In the genomic region with DNA sequence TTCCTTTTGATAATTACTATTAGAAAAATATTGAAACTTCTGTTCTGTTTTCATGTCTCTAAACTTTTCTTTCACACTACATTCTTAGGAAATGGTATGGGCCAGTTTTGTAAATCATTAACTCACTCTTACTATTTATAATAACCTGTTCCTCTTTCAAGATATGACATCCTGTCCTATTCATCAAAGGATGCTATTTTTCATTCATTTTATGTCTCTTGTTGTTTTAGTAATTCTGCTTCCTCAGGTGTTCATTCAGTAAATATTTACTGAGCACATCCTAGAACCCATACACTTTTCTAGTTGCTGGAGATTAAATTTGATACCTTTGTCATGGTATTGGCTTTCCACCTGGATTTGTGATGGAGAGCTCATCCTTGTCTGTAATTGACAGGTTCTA, we compare ENCODE assay signal across 17 cellular contexts. TPM values are rescaled to one million over a fixed set of nuclear protein-coding genes. Genes with fewer than 3 reads are reported as not detected.
A peak's percentile ranks its signal among the peaks of the same experiment; 100 is the strongest.
DNase-seq lines count a peak whose midpoint lies in the region; ATAC-seq, FAIRE-seq and TF ChIP-seq lines count a peak whose summit lies in the region.
"Had no signal": no experiment of that assay in that cellular context is flagged by ENCODE, and none has a peak within 500 bp of the region (broad histone marks: within the 10 kb centered on the region; RNA-seq: fewer than 3 reads in every experiment).

No MANE protein-coding gene starts in this region.

- H3K4me2 ChIP-seq in HepG2 (ENCODE audit: low read depth, low read length) = no peak overlapping the region

- no peak for TF ChIP-seq POLR2A in HepG2 (IDR thresholded peaks at IDR 0.05; ENCODE audit: insufficient read depth in 1 of 2, low read depth in 2 of 2, low read length in 2 of 2)
- TF ChIP-seq POLR2A in right lobe of liver (IDR thresholded peaks at IDR 0.05) = no peak

- no peak for TF ChIP-seq RAD21 in HepG2 (CRISPR knock-in tag; IDR thresholded peaks at IDR 0.05)

- CTCF ChIA-PET in HepG2 (lab: Yijun Ruan, JAX; ENCODE audit: low intra/inter-chr PET ratio, low total read pairs) = no interaction called here
- CTCF ChIA-PET in activated CD8-positive, alpha-beta T cell treated with anti-CD3 and anti-CD28 coated beads, Interleukin-2, amount 10 ng/mL, durations not matched to agents 7 days and 5 days (lab: Charles Lee) = no interaction called here

- H3K27ac ChIP-seq in HepG2 (ENCODE audit: extremely low read length, insufficient read depth, low read length) = no peak overlapping the region
- H3K27ac ChIP-seq in right lobe of liver = no peak overlapping the region
- H3K27ac ChIP-seq: transverse colon had no signal

- no peak for FAIRE-seq in HepG2 (lab: Jason Lieb, UNC)
- FAIRE-seq: A204.1 had no signal

- peak; percentile 27 for DNase-seq in HepG2 (ENCODE audit: low spot score)
- no peak for DNase-seq in right lobe of liver
- DNase-seq in NCI-H1105 treated with DMSO at 0.1 percent for 48 hours (lab: John Stamatoyannopoulos, UW) = no peak
- DNase-seq in NCI-H187 (lab: John Stamatoyannopoulos, UW) = no peak
- DNase-seq in NCI-H2196 treated with DMSO at 0.1 percent for 48 hours (lab: John Stamatoyannopoulos, UW; ENCODE audit: unreplicated experiment) = no peak
- no peak for DNase-seq in activated CD8-positive, alpha-beta T cell treated with anti-CD3 and anti-CD28 coated beads, Interleukin-2, amount 10 ng/mL, durations not matched to agents 7 days and 5 days
- DNase-seq: activated CD8-positive, alpha-beta memory T cell treated with anti-CD3 and anti-CD28 coated beads, Interleukin-2, amount 50 U/mL, for 48 hours; activated naive CD8-positive, alpha-beta T cell treated with anti-CD3 and anti-CD28 coated beads, Interleukin-2, amount 10 ng/mL, durations not matched to agents 7 days and 5 days; erythroblast; H9; NCI-H524 treated with DMSO at 0.1 percent for 48 hours; transverse colon had no signal

- no peak overlapping the region for H3K27ac Mint-ChIP-seq in activated CD8-positive, alpha-beta T cell treated with anti-CD3 and anti-CD28 coated beads, Interleukin-2, amount 10 ng/mL, durations not matched to agents 7 days and 5 days
- H3K27ac Mint-ChIP-seq: activated naive CD8-positive, alpha-beta T cell treated with anti-CD3 and anti-CD28 coated beads, Interleukin-2, amount 10 ng/mL, durations not matched to agents 7 days and 5 days; H9; memory B cell had no signal

- H3K27me3 ChIP-seq in HepG2 (ENCODE audit: control insufficient read depth in 1 of 2, insufficient read depth in 2 of 2, low read length in 2 of 2) = no peaks in the 10 kb centered on the region
- H3K27me3 ChIP-seq in right lobe of liver = no peaks in the 10 kb centered on the region
- H3K27me3 ChIP-seq: transverse colon had no signal

- H2AFZ ChIP-seq in HepG2 (ENCODE audit: low read length) = no peak overlapping the region

- ATAC-seq in HepG2 = no peak
- no peak for ATAC-seq in right lobe of liver
- peak; percentile 44 for ATAC-seq in HG02610 (IDR thresholded peaks at IDR 0.05; ENCODE audit: unreplicated experiment)
- peak; percentile 63 for ATAC-seq in HG03432 (IDR thresholded peaks at IDR 0.05; ENCODE audit: unreplicated experiment)
- no peak for ATAC-seq in activated CD8-positive, alpha-beta T cell treated with anti-CD3 and anti-CD28 coated beads, Interleukin-2, amount 10 ng/mL, durations not matched to agents 7 days and 5 days

- TF ChIP-seq CTCF in HepG2 (CRISPR knock-in tag; IDR thresholded peaks at IDR 0.05) (no peak), right lobe of liver (IDR thresholded peaks at IDR 0.05) (no peak)

- no peaks in the 10 kb centered on the region for H3K36me3 Mint-ChIP-seq in activated CD8-positive, alpha-beta T cell treated with anti-CD3 and anti-CD28 coated beads, Interleukin-2, amount 10 ng/mL, durations not matched to agents 7 days and 5 days (ENCODE audit: low read depth)
- H3K36me3 Mint-ChIP-seq: activated naive CD8-positive, alpha-beta T cell treated with anti-CD3 and anti-CD28 coated beads, Interleukin-2, amount 10 ng/mL, durations not matched to agents 7 days and 5 days; memory B cell had no signal

- in situ Hi-C loops in HepG2 (cut with HindIII; ENCODE audit: extremely low pct_ligation_motif_present, low pct_unique_long_range_greater_than_20kb) = no loop called here

- intact Hi-C loops in HepG2 (cut with micrococcal nuclease; ENCODE audit: unreplicated experiment) (no loop called here), right lobe of liver (cut with DNase I) (no loop called here)

- no peaks in the 10 kb centered on the region for H3K4me1 Mint-ChIP-seq in activated CD8-positive, alpha-beta T cell treated with anti-CD3 and anti-CD28 coated beads, Interleukin-2, amount 10 ng/mL, durations not matched to agents 7 days and 5 days (ENCODE audit: low read depth)
- H3K4me1 Mint-ChIP-seq: activated naive CD8-positive, alpha-beta T cell treated with anti-CD3 and anti-CD28 coated beads, Interleukin-2, amount 10 ng/mL, durations not matched to agents 7 days and 5 days; H9; memory B cell had no signal

- H3K27me3 Mint-ChIP-seq in activated CD8-positive, alpha-beta T cell treated with anti-CD3 and anti-CD28 coated beads, Interleukin-2, amount 10 ng/mL, durations not matched to agents 7 days and 5 days (ENCODE audit: low read depth) = peaks cover 8% of the 10 kb centered on the region

- POLR2A ChIA-PET in HepG2 (lab: Yijun Ruan, JAX) = no interaction called here
- POLR2A ChIA-PET in activated CD8-positive, alpha-beta T cell treated with anti-CD3 and anti-CD28 coated beads, Interleukin-2, amount 10 ng/mL, durations not matched to agents 7 days and 5 days (lab: Charles Lee) = no interaction called here

- H3K4me3 ChIP-seq in HepG2 (replicated peaks in 1 of 3; ENCODE audit: insufficient read depth in 1 of 3, low read depth in 2 of 3, low read length in 3 of 3) (no peak overlapping the region; a peak in 1 of 6 replicates), right lobe of liver (no peak overlapping the region)
- H3K4me3 ChIP-seq: transverse colon had no signal

- H3K4me3 Mint-ChIP-seq in activated CD8-positive, alpha-beta T cell treated with anti-CD3 and anti-CD28 coated beads, Interleukin-2, amount 10 ng/mL, durations not matched to agents 7 days and 5 days = no peak overlapping the region
- H3K4me3 Mint-ChIP-seq: activated naive CD8-positive, alpha-beta T cell treated with anti-CD3 and anti-CD28 coated beads, Interleukin-2, amount 10 ng/mL, durations not matched to agents 7 days and 5 days; H9; memory B cell had no signal

- TF ChIP-seq EP300 in HepG2 (IDR thresholded peaks at IDR 0.05; ENCODE audit: low read depth in 2 of 2, low read length in 2 of 2) = peak in 1 of 2 experiments; percentile 45; a peak in 1 of 4 replicates
- TF ChIP-seq EP300 in HepG2 (CRISPR knock-in tag; IDR thresholded peaks at IDR 0.05; ENCODE audit: borderline replicate concordance) = no peak

- H3K36me3 ChIP-seq in HepG2 (replicated peaks in 1 of 2; ENCODE audit: control insufficient read depth in 1 of 2, insufficient read depth in 2 of 2, low read length in 2 of 2) (no peaks in the 10 kb centered on the region), right lobe of liver (peaks cover 0 to 44% (median 0%) of the 10 kb centered on the region in 4 donors)
- H3K36me3 ChIP-seq: transverse colon had no signal

- H3K79me2 ChIP-seq in HepG2 (ENCODE audit: insufficient read depth, low read length) = no peaks in the 10 kb centered on the region

- no TSS peak for BruUV-seq in HepG2 (replicated peaks; lab: Mats Ljungman, UMichigan)

- H3K4me1 ChIP-seq in HepG2 (ENCODE audit: insufficient read depth, low read length) = peaks cover 17% of the 10 kb centered on the region
- H3K4me1 ChIP-seq in right lobe of liver = peaks cover 0 to 12% (median 0%) of the 10 kb centered on the region in 4 donors
- H3K4me1 ChIP-seq: transverse colon had no signal

- H4K20me1 ChIP-seq in HepG2 (ENCODE audit: insufficient read depth, low read length) = no peaks in the 10 kb centered on the region

- no peak overlapping the region for H3K9ac ChIP-seq in HepG2 (ENCODE audit: insufficient read depth, low read depth, low read length)

- no peaks in the 10 kb centered on the region for H3K9me3 Mint-ChIP-seq in activated CD8-positive, alpha-beta T cell treated with anti-CD3 and anti-CD28 coated beads, Interleukin-2, amount 10 ng/mL, durations not matched to agents 7 days and 5 days (ENCODE audit: insufficient read depth)
- H3K9me3 Mint-ChIP-seq: activated naive CD8-positive, alpha-beta T cell treated with anti-CD3 and anti-CD28 coated beads, Interleukin-2, amount 10 ng/mL, durations not matched to agents 7 days and 5 days; H9; memory B cell had no signal

- H3K9me3 ChIP-seq in HepG2 (ENCODE audit: low read length) (no peaks in the 10 kb centered on the region), right lobe of liver (no peaks in the 10 kb centered on the region)
- H3K9me3 ChIP-seq: transverse colon had no signal

RNA-seq across cellular contexts. Expression of gene GDA, which starts 58.0 kb away (rescaled TPM):
- 0.15 and 0.21 TPM in 2 replicates for total RNA-seq in HepG2 (2016; rRNA removed; fragmentation: Illumina TruSeq; extraction: Trizol)
- not detected in 2 replicates for total RNA-seq in HepG2 (2016; cell fraction: cytosol; rRNA removed; fragmentation: Illumina TruSeq; extraction: Trizol; ENCODE audit: low read depth)
- total RNA-seq in HepG2 (2016; cell fraction: insoluble cytoplasmic fraction; rRNA removed; fragmentation: Illumina TruSeq; extraction: Trizol) = 0.15 and 0.19 TPM in 2 replicates
- 0.09 TPM in 1 of 2 replicates, not detected in the other for total RNA-seq in HepG2 (2016; cell fraction: membrane; rRNA removed; fragmentation: Illumina TruSeq; extraction: Trizol)
- total RNA-seq in HepG2 (2016; cell fraction: nucleus; rRNA removed; fragmentation: Illumina TruSeq; extraction: Trizol) = 0.31 TPM in 1 of 2 replicates, not detected in the other
- 0.99 and 1.5 TPM in 2 replicates for polyA plus RNA-seq in HepG2 (2011; rRNA removed)
- polyA plus RNA-seq in HepG2 (2011; cell fraction: cytosol; rRNA removed) = 0.28 and 0.67 TPM in 2 replicates
- polyA plus RNA-seq in HepG2 (2011; cell fraction: nucleus; rRNA removed) = 1.0 and 1.9 TPM in 2 replicates
- polyA plus RNA-seq in HepG2 (2012) = 0.93 and 1.2 TPM in 2 replicates
- polyA plus RNA-seq in HepG2 (2016; cell fraction: cytosol; fragmentation: Illumina TruSeq; extraction: Trizol; ENCODE audit: low read depth) = not detected in 2 replicates
- 0.12 and 0.17 TPM in 2 replicates for polyA plus RNA-seq in HepG2 (2016; cell fraction: insoluble cytoplasmic fraction; fragmentation: Illumina TruSeq; extraction: Trizol; ENCODE audit: low read depth)
- not detected in 2 replicates for polyA plus RNA-seq in HepG2 (2016; cell fraction: membrane; fragmentation: Illumina TruSeq; extraction: Trizol; ENCODE audit: low read depth)
- polyA plus RNA-seq in HepG2 (2016; cell fraction: nucleus; fragmentation: Illumina TruSeq; extraction: Trizol; ENCODE audit: insufficient read depth, low read depth) = 0.25 and 0.31 TPM in 2 replicates
- polyA minus RNA-seq in HepG2 (2011; rRNA and poly(A)+ RNA removed; ENCODE audit: low replicate concordance) = 0.94 and 75.0 TPM in 2 replicates
- 1.1 and 2.5 TPM in 2 replicates for polyA minus RNA-seq in HepG2 (2011; cell fraction: cytosol; rRNA and poly(A)+ RNA removed)
- 3.5 and 4.4 TPM in 2 replicates for polyA minus RNA-seq in HepG2 (2011; cell fraction: nucleus; rRNA and poly(A)+ RNA removed)
- total RNA-seq in right lobe of liver = 10 to 100 TPM; 26.8 to 69.6 (median 45.3) TPM
- total RNA-seq in activated CD8-positive, alpha-beta T cell treated with anti-CD3 and anti-CD28 coated beads, Interleukin-2, amount 10 ng/mL, durations not matched to agents 7 days and 5 days = not detected
- total RNA-seq: activated naive CD8-positive, alpha-beta T cell treated with anti-CD3 and anti-CD28 coated beads, Interleukin-2, amount 10 ng/mL, durations not matched to agents 7 days and 5 days; osteoblast had no signal

Comparison
In these comparisons a context has a peak if more than half of its experiments do, and no peak if none do; other contexts are left out.
1. RNA of gene GDA, which starts 58.0 kb away (total RNA-seq): 26.8 to 69.6 TPM in right lobe of liver; 0.09 to 0.31 TPM in HepG2 and not detected in activated CD8-positive, alpha-beta T cell treated with anti-CD3 and anti-CD28 coated beads, Interleukin-2, amount 10 ng/mL, durations not matched to agents 7 days and 5 days; every median in the first group is over 10 times any median in the second.
2. ATAC-seq: peak in HG02610 (single experiment) and HG03432 (single experiment); none in HepG2 (single experiment), right lobe of liver (0 of 4) and activated CD8-positive, alpha-beta T cell treated with anti-CD3 and anti-CD28 coated beads, Interleukin-2, amount 10 ng/mL, durations not matched to agents 7 days and 5 days (single experiment).